In the genomic region with DNA sequence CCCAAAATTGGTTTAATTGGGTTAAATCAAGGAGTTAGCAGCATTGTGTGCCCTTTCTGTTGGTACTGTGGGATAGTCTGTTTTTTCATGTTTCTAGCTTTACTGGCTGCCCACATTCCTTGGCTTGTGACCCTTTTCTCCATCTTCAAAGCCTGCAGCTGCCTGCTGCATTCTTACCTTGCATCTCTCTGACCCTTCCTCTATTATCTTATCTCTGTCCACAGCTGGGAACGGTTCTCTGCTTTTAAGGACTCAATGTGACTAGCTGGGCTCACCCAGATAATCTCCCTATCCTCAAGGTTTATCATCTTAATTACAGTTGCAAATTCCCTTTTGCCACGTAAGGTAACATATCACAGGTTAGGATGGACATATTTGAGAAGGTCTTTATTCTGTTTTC, we compare ENCODE assay signal across 22 cellular contexts.
"Had no signal": no experiment of that assay in that cellular context is flagged by ENCODE, and none has a peak within 500 bp of the region (broad histone marks: within the 10 kb centered on the region; RNA-seq: fewer than 3 reads in every experiment).

No MANE protein-coding gene starts in this region.

- H3K27me3 ChIP-seq: colonic mucosa, esophagus muscularis mucosa, gastrocnemius medialis, thyroid gland had no signal

- H3K36me3 ChIP-seq: colonic mucosa, esophagus muscularis mucosa, gastrocnemius medialis, thyroid gland had no signal

- ATAC-seq: activated CD4-positive, CD25-positive, alpha-beta regulatory T cell treated with anti-CD3 and anti-CD28 coated beads, Interleukin-2, amount 50 U/mL, for 24 hours; activated CD8-positive, alpha-beta memory T cell treated with anti-CD3 and anti-CD28 coated beads, Interleukin-2, amount 10 ng/mL, durations not matched to agents 7 days and 5 days; gastrocnemius medialis; left ventricle myocardium superior; natural killer cell treated with Interleukin-12 subunit alpha and Interleukin-12 subunit beta and Interleukin-15 and Interleukin-18, amount 100 ng/mL, for 72 hours; stimulated activated naive CD8-positive, alpha-beta T cell treated with anti-CD3 and anti-CD28 coated beads, Interleukin-15, Interleukin-2, amounts not matched to agents 100 U/mL and 50 U/mL, for 24 hours had no signal

- H3K9me3 ChIP-seq: colonic mucosa, esophagus muscularis mucosa, gastrocnemius medialis, thyroid gland had no signal

- H3K27ac ChIP-seq: colonic mucosa, esophagus muscularis mucosa, gastrocnemius medialis, thyroid gland, VCaP had no signal

- H3K4me1 ChIP-seq: colonic mucosa, gastrocnemius medialis, thyroid gland had no signal

- H3K4me3 ChIP-seq: colonic mucosa, esophagus muscularis mucosa, gastrocnemius medialis, thyroid gland had no signal

- DNase-seq: activated CD4-positive, alpha-beta T cell treated with anti-CD3 and anti-CD28 coated beads, Interleukin-2, amount 10 ng/mL, durations not matched to agents 7 days and 5 days; activated CD8-positive, alpha-beta memory T cell treated with anti-CD3 and anti-CD28 coated beads, Interleukin-2, amount 10 ng/mL, durations not matched to agents 7 days and 5 days; activated effector memory CD4-positive, alpha-beta T cell treated with anti-CD3 and anti-CD28 coated beads, Interleukin-2, amount 50 U/mL, for 16 hours; activated naive CD4-positive, alpha-beta T cell treated with anti-CD3 and anti-CD28 coated beads, Interleukin-2, amount 10 ng/mL, durations not matched to agents 7 days and 5 days; activated T-cell treated with anti-CD3 and anti-CD28 coated beads for 4 hours; anterior cingulate cortex; colonic mucosa; gastrocnemius medialis; hypothalamus; left ventricle myocardium superior; midbrain; retina; stimulated activated CD4-positive, alpha-beta T cell treated with anti-CD3 and anti-CD28 coated beads, Interleukin-12 subunit alpha, Interleukin-12 subunit beta, amount 100 ng/mL, for 4 hours; stimulated activated CD4-positive, alpha-beta T cell treated with anti-CD3 and anti-CD28 coated beads, Interleukin-4, amount 100 ng/mL, for 4 hours; stimulated activated naive CD8-positive, alpha-beta T cell treated with anti-CD3 and anti-CD28 coated beads, Interleukin-15, Interleukin-2, amounts not matched to agents 100 U/mL and 50 U/mL, for 24 hours; substantia nigra; T1000; thyroid gland had no signal
